ENCODE assay signal across 1 cellular context in the genomic region with DNA sequence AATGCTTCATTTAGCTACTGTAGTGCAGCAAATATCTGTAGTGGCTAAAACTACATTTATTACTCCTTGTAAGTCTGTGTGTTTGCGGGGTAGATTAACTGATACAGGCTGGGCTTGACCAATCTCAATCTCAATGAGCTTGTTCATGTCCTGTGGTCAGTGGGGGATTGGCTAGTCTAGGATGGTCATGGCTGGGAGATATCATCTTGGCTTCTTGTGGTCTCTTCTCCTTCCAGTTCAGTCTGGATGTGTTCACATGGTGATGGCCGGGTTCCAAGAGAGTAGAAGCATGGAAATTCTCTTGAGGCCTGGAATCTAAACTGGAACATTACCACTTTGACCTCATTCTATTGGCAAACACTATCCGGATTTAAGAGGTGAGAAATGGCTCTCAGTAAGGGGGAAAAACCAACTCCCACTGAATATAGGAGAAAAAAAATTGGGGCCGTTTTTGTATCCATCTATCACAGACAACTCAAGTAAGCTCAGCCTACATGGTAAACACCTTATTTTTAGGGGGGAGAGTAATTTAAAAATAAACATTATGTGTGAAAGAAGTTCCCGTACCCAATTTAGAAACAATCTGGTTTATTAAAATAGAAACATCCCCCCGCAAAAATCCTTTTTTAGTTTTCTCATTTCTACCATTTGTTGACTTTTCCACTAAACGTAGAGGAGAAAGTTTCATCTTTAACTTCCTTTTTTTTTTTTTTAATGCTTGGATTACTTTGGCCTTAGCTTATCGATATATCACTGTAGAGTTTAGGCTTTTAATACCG.
TF ChIP-seq lines count a peak whose summit lies in the region.

No MANE protein-coding gene starts in this region.

TF ChIP-seq in GM12878, 131 proteins besides CTCF, POLR2A, EP300 and RAD21 (continued from another document):
- TF ChIP-seq CEBPZ (IDR thresholded peaks at IDR 0.05; ENCODE audit: low read depth, low read length) (no peak), HDAC6 (IDR thresholded peaks at IDR 0.05; ENCODE audit: unreplicated experiment) (no peak), CHD1 (IDR thresholded peaks at IDR 0.05; ENCODE audit: low read depth, low read length) (no peak), NFIC (IDR thresholded peaks at IDR 0.05; ENCODE audit: low read depth, low read length) (peak; percentile 57), FOXM1 (IDR thresholded peaks at IDR 0.05; ENCODE audit: low read depth, low read length) (no peak), CEBPB (IDR thresholded peaks at IDR 0.05; ENCODE audit: borderline replicate concordance in 1 of 2, low read depth in 2 of 2, low read length in 2 of 2) (no peak), ZNF384 (IDR thresholded peaks at IDR 0.05; ENCODE audit: borderline replicate concordance, low read depth, low read length) (no peak), SUPT20H (IDR thresholded peaks at IDR 0.05; ENCODE audit: borderline replicate concordance, control insufficient read depth, low read depth, low read length) (no peak), ZBED1 (IDR thresholded peaks at IDR 0.05; ENCODE audit: borderline replicate concordance) (no peak), WRNIP1 (IDR thresholded peaks at IDR 0.05; ENCODE audit: borderline replicate concordance, low read depth, low read length) (no peak), POLR2AphosphoS2 (IDR thresholded peaks at IDR 0.05; ENCODE audit: low read depth, low read length) (no peak), IRF4 (IDR thresholded peaks at IDR 0.05; ENCODE audit: low read depth, low read length) (no peak), MTA3 (IDR thresholded peaks at IDR 0.05; ENCODE audit: borderline replicate concordance, low read length) (no peak), E2F8 (IDR thresholded peaks at IDR 0.05; ENCODE audit: low read depth, partially characterized antibody) (no peak), REST (IDR thresholded peaks at IDR 0.05; ENCODE audit: low read depth, low read length) (no peak), RUNX3 (IDR thresholded peaks at IDR 0.05; ENCODE audit: low read length) (peak; percentile 4; the same call in 1 of the 2 replicates), HCFC1 (IDR thresholded peaks at IDR 0.05; ENCODE audit: low read length) (no peak), MLLT1 (IDR thresholded peaks at IDR 0.05) (no peak), MYB (IDR thresholded peaks at IDR 0.05; ENCODE audit: borderline replicate concordance, low read depth, low read length) (no peak), IRF3 (IDR thresholded peaks at IDR 0.05) (no peak), MTA2 (IDR thresholded peaks at IDR 0.05; ENCODE audit: low read depth) (no peak)
- TF ChIP-seq, protein P1, sequence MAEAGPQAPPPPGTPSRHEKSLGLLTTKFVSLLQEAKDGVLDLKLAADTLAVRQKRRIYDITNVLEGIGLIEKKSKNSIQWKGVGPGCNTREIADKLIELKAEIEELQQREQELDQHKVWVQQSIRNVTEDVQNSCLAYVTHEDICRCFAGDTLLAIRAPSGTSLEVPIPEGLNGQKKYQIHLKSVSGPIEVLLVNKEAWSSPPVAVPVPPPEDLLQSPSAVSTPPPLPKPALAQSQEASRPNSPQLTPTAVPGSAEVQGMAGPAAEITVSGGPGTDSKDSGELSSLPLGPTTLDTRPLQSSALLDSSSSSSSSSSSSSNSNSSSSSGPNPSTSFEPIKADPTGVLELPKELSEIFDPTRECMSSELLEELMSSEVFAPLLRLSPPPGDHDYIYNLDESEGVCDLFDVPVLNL (IDR thresholded peaks at IDR 0.05; ENCODE audit: low read depth, low read length): no peak
- TF ChIP-seq, protein P2, sequence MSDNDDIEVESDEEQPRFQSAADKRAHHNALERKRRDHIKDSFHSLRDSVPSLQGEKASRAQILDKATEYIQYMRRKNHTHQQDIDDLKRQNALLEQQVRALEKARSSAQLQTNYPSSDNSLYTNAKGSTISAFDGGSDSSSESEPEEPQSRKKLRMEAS (IDR thresholded peaks at IDR 0.05; ENCODE audit: low read depth, low read length): no peak
- TF ChIP-seq, protein P3, sequence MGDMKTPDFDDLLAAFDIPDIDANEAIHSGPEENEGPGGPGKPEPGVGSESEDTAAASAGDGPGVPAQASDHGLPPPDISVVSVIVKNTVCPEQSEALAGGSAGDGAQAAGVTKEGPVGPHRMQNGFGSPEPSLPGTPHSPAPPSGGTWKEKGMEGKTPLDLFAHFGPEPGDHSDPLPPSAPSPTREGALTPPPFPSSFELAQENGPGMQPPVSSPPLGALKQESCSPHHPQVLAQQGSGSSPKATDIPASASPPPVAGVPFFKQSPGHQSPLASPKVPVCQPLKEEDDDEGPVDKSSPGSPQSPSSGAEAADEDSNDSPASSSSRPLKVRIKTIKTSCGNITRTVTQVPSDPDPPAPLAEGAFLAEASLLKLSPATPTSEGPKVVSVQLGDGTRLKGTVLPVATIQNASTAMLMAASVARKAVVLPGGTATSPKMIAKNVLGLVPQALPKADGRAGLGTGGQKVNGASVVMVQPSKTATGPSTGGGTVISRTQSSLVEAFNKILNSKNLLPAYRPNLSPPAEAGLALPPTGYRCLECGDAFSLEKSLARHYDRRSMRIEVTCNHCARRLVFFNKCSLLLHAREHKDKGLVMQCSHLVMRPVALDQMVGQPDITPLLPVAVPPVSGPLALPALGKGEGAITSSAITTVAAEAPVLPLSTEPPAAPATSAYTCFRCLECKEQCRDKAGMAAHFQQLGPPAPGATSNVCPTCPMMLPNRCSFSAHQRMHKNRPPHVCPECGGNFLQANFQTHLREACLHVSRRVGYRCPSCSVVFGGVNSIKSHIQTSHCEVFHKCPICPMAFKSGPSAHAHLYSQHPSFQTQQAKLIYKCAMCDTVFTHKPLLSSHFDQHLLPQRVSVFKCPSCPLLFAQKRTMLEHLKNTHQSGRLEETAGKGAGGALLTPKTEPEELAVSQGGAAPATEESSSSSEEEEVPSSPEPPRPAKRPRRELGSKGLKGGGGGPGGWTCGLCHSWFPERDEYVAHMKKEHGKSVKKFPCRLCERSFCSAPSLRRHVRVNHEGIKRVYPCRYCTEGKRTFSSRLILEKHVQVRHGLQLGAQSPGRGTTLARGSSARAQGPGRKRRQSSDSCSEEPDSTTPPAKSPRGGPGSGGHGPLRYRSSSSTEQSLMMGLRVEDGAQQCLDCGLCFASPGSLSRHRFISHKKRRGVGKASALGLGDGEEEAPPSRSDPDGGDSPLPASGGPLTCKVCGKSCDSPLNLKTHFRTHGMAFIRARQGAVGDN (IDR thresholded peaks at IDR 0.05): no peak
